ENCODE assay signal across 18 cellular contexts in the genomic region with DNA sequence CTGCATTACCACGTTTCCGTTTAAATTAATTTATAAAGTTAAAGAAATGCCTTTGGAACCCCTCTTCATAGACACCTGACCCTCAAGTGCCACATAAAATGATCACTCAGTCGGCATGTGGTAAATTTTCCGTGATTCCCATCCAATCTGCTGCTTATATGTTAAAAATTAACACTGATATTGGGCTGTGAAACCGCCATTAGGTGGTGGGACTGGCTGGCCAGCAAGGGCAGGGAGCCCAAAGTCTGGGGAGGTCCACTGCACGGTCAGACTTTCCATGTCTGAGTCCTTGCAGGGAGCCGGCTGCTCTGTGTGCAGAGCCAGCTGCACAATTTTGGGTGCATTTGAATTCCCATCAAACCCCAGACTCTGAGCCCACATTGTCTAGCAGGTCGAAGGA.
"Had no signal": no experiment of that assay in that cellular context is flagged by ENCODE, and none has a peak within 500 bp of the region (broad histone marks: within the 10 kb centered on the region; RNA-seq: fewer than 3 reads in every experiment).

No MANE protein-coding gene starts in this region.

- ATAC-seq: activated CD8-positive, alpha-beta T cell treated with anti-CD3 and anti-CD28 coated beads, Interleukin-2, amount 10 ng/mL, durations not matched to agents 7 days and 5 days; activated naive CD4-positive, alpha-beta T cell treated with anti-CD3 and anti-CD28 coated beads, Interleukin-2, amount 50 U/mL, for 72 hours; activated T-cell treated with anti-CD3 and anti-CD28 coated beads, Interleukin-2, amount 50 U/mL, for 72 hours; naive thymus-derived CD8-positive, alpha-beta T cell; stimulated activated naive CD8-positive, alpha-beta T cell treated with anti-CD3 and anti-CD28 coated beads, Interleukin-15, Interleukin-2, amounts not matched to agents 100 U/mL and 50 U/mL, for 24 hours had no signal

- H3K27ac ChIP-seq: colonic mucosa, prostate gland, right lobe of liver had no signal

- H3K4me3 ChIP-seq: colonic mucosa, mucosa of descending colon, prostate gland, right lobe of liver, upper lobe of left lung had no signal

- FAIRE-seq: TTC549 had no signal

- H3K27me3 ChIP-seq: colonic mucosa, right lobe of liver, upper lobe of left lung had no signal

- H3K4me1 ChIP-seq: prostate gland, right lobe of liver had no signal

- DNase-seq: activated B cell treated with CpG ODN at 0.5 μM for 24 hours; activated CD4-positive, alpha-beta T cell treated with anti-CD3 and anti-CD28 coated beads for 48 hours; activated CD8-positive, alpha-beta memory T cell treated with anti-CD3 and anti-CD28 coated beads, Interleukin-2, amount 50 U/mL, for 4 hours; activated CD8-positive, alpha-beta T cell treated with anti-CD3 and anti-CD28 coated beads, Interleukin-2, amount 10 ng/mL, durations not matched to agents 7 days and 5 days; activated gamma-delta T cell; activated T-cell treated with anti-CD3 and anti-CD28 coated beads, Interleukin-2, amount 50 U/mL, for 72 hours; caudate nucleus; colonic mucosa; head of caudate nucleus; mucosa of descending colon; naive thymus-derived CD8-positive, alpha-beta T cell; stimulated activated naive CD8-positive, alpha-beta T cell treated with anti-CD3 and anti-CD28 coated beads, Interleukin-15, Interleukin-2, amounts not matched to agents 100 U/mL and 50 U/mL, for 24 hours; T-helper 2 cell; upper lobe of left lung had no signal

- H3K9me3 ChIP-seq: colonic mucosa, mucosa of descending colon, prostate gland, right lobe of liver, upper lobe of left lung had no signal

- H3K36me3 ChIP-seq: colonic mucosa, prostate gland, right lobe of liver, upper lobe of left lung had no signal
